ENCODE assay signal across 30 cellular contexts in genomic region chr7:1164436-1164835, GRCh38.
"Had no signal": no experiment of that assay in that cellular context is flagged by ENCODE, and none has a peak within 500 bp of the region (broad histone marks: within the 10 kb centered on the region; RNA-seq: fewer than 3 reads in every experiment).

No MANE protein-coding gene starts in this region.

- H3K4me3 Mint-ChIP-seq: activated CD4-positive, alpha-beta T cell treated with anti-CD3 and anti-CD28 coated beads, Interleukin-2, amount 10 ng/mL, durations not matched to agents 7 days and 5 days; activated naive CD8-positive, alpha-beta T cell; activated T-cell treated with anti-CD3 and anti-CD28 coated beads, Interleukin-2, amount 50 U/mL, for 24 hours; activated T-cell treated with anti-CD3 and anti-CD28 coated beads, Interleukin-2, amount 50 U/mL, for 72 hours; activated T-helper 17 cell treated with anti-CD3 and anti-CD28 coated beads, Interleukin-2, amount 50 U/mL, for 72 hours; effector memory CD8-positive, alpha-beta T cell; WTC11 had no signal

- H3K27me3 ChIP-seq: brain microvascular endothelial cell, esophagus muscularis mucosa, foreskin keratinocyte, gastrocnemius medialis, heart left ventricle had no signal

- DNase-seq: activated CD4-positive, alpha-beta T cell treated with anti-CD3 and anti-CD28 coated beads for 1 hour; activated CD4-positive, alpha-beta T cell treated with anti-CD3 and anti-CD28 coated beads for 4 hours; activated CD4-positive, alpha-beta T cell treated with anti-CD3 and anti-CD28 coated beads, Interleukin-2, amount 10 ng/mL, durations not matched to agents 7 days and 5 days; activated CD4-positive, alpha-beta T cell treated with anti-CD3 and anti-CD28 coated beads, Interleukin-2, amount 50 U/mL, for 4 hours; activated CD8-positive, alpha-beta memory T cell treated with anti-CD3 and anti-CD28 coated beads, Interleukin-2, amount 50 U/mL, for 48 hours; activated effector memory CD4-positive, alpha-beta T cell treated with Interleukin-2 at 50 U/mL for 16 hours; activated gamma-delta T cell treated with Interleukin-2 at 50 U/mL for 16 hours; activated naive CD4-positive, alpha-beta T cell treated with anti-CD3 and anti-CD28 coated beads, Interleukin-2, amount 50 U/mL, for 16 hours; activated naive CD4-positive, alpha-beta T cell treated with Interleukin-2 at 50 U/mL for 16 hours; activated T-cell treated with anti-CD3 and anti-CD28 coated beads for 4 hours; activated T-cell treated with anti-CD3 and anti-CD28 coated beads, Interleukin-2, amount 50 U/mL, for 24 hours; activated T-cell treated with anti-CD3 and anti-CD28 coated beads, Interleukin-2, amount 50 U/mL, for 72 hours; amniotic stem cell; anterior cingulate cortex; brain microvascular endothelial cell; cortex of kidney; dermis blood vessel endothelial cell; effector CD4-positive, alpha-beta T cell; effector memory CD8-positive, alpha-beta T cell; erythroblast; foreskin keratinocyte; gastrocnemius medialis; glutamatergic neuron; heart left ventricle; T-helper 2 cell had no signal

- H3K27ac Mint-ChIP-seq: activated naive CD8-positive, alpha-beta T cell; activated T-cell treated with anti-CD3 and anti-CD28 coated beads, Interleukin-2, amount 50 U/mL, for 24 hours; activated T-cell treated with anti-CD3 and anti-CD28 coated beads, Interleukin-2, amount 50 U/mL, for 72 hours; activated T-helper 17 cell treated with anti-CD3 and anti-CD28 coated beads, Interleukin-2, amount 50 U/mL, for 72 hours; effector memory CD8-positive, alpha-beta T cell; WTC11 had no signal

- H3K27me3 Mint-ChIP-seq: activated CD4-positive, alpha-beta T cell treated with anti-CD3 and anti-CD28 coated beads, Interleukin-2, amount 10 ng/mL, durations not matched to agents 7 days and 5 days; activated naive CD8-positive, alpha-beta T cell; activated T-cell treated with anti-CD3 and anti-CD28 coated beads, Interleukin-2, amount 50 U/mL, for 24 hours; activated T-helper 17 cell treated with anti-CD3 and anti-CD28 coated beads, Interleukin-2, amount 50 U/mL, for 72 hours; effector memory CD8-positive, alpha-beta T cell had no signal

- H3K9me3 Mint-ChIP-seq: activated CD4-positive, alpha-beta T cell treated with anti-CD3 and anti-CD28 coated beads, Interleukin-2, amount 10 ng/mL, durations not matched to agents 7 days and 5 days; activated T-cell treated with anti-CD3 and anti-CD28 coated beads, Interleukin-2, amount 50 U/mL, for 24 hours; activated T-cell treated with anti-CD3 and anti-CD28 coated beads, Interleukin-2, amount 50 U/mL, for 72 hours; activated T-helper 17 cell treated with anti-CD3 and anti-CD28 coated beads, Interleukin-2, amount 50 U/mL, for 72 hours; effector memory CD8-positive, alpha-beta T cell had no signal

- H3K36me3 Mint-ChIP-seq: activated naive CD8-positive, alpha-beta T cell had no signal

- H3K36me3 ChIP-seq: brain microvascular endothelial cell had no signal

- ATAC-seq: activated T-cell treated with anti-CD3 and anti-CD28 coated beads, Interleukin-2, amount 50 U/mL, for 72 hours; activated T-helper 17 cell treated with anti-CD3 and anti-CD28 coated beads, Interleukin-2, amount 50 U/mL, for 72 hours; effector memory CD8-positive, alpha-beta T cell; foreskin keratinocyte; gastrocnemius medialis; heart left ventricle; WTC11 had no signal

- H3K4me3 ChIP-seq: esophagus muscularis mucosa, gastrocnemius medialis, heart left ventricle had no signal

- H3K27ac ChIP-seq: brain microvascular endothelial cell, esophagus muscularis mucosa, foreskin keratinocyte, gastrocnemius medialis, heart left ventricle, VCaP had no signal
